ENCODE assay signal across 8 cellular contexts in genomic region chr6:13383280-13384163, GRCh38. TPM values are rescaled to one million over a fixed set of nuclear protein-coding genes. Genes with fewer than 3 reads are reported as not detected.
A peak's percentile ranks its signal among the peaks of the same experiment; 100 is the strongest.
DNase-seq lines count a peak whose midpoint lies in the region; ATAC-seq and TF ChIP-seq lines count a peak whose summit lies in the region.

No MANE protein-coding gene starts in this region.

- intact Hi-C loops in CD8-positive, alpha-beta T cell (cut with DNase I, micrococcal nuclease): loop anchor here in 1 of 2 experiments (5.0 kb wide), 1 partner anchor 46 kb away; no protein-coding TSS in a partner anchor

- no peak overlapping the region for H3K4me3 ChIP-seq in CD8-positive, alpha-beta T cell (ENCODE audit: low read depth, low read length)
- H3K4me3 ChIP-seq in neural progenitor cell (no peak overlapping the region), coronary artery (no peak overlapping the region)

- no peak overlapping the region for H3K4me2 ChIP-seq in neural progenitor cell

- H2AFZ ChIP-seq in neural progenitor cell (replicated peaks): no peak overlapping the region

- H3K36me3 ChIP-seq in CD8-positive, alpha-beta T cell (ENCODE audit: insufficient read depth, low read length): no peaks in the 10 kb centered on the region
- no peaks in the 10 kb centered on the region for H3K36me3 ChIP-seq in neural progenitor cell

- DNase-seq in CD8-positive, alpha-beta T cell: no peak
- DNase-seq in GM19240 (ENCODE audit: insufficient read length, low spot score) (peak; percentile 56), T-cell (peak in 12 of 34 experiments; percentile 8 to 43 (median 19)), immature natural killer cell (peak; percentile 72 to 74 (median 73)), neural progenitor cell (ENCODE audit: low spot score) (no peak), NCI-H446 (lab: John Stamatoyannopoulos, UW) (no peak), coronary artery (ENCODE audit: low spot score) (no peak)

- H3K4me1 Mint-ChIP-seq in CD8-positive, alpha-beta T cell (ENCODE audit: low read depth): peaks cover 17% of the 10 kb centered on the region
- peaks cover 0 to 20% (median 8%) of the 10 kb centered on the region in 3 donors for H3K4me1 Mint-ChIP-seq in T-cell
- peaks cover 95 to 100% of the 10 kb centered on the region in 2 donors for H3K4me1 Mint-ChIP-seq in immature natural killer cell
- peaks cover 23% of the 10 kb centered on the region for H3K4me1 Mint-ChIP-seq in neural progenitor cell

- peak; percentile 80 for ATAC-seq in CD8-positive, alpha-beta T cell
- ATAC-seq in HG03175 (IDR thresholded peaks at IDR 0.05; ENCODE audit: unreplicated experiment) (peak; percentile 90), T-cell (replicated peaks in 1 of 4) (peak in 3 of 4 experiments; percentile 35 to 84 (median 43))

- H3K36me3 Mint-ChIP-seq in CD8-positive, alpha-beta T cell: no peaks in the 10 kb centered on the region
- no peaks in the 10 kb centered on the region for H3K36me3 Mint-ChIP-seq in T-cell
- H3K36me3 Mint-ChIP-seq in immature natural killer cell: peaks cover 0 to 9% (median 4%) of the 10 kb centered on the region in 3 donors
- no peaks in the 10 kb centered on the region for H3K36me3 Mint-ChIP-seq in neural progenitor cell

- no peaks in the 10 kb centered on the region for H3K9me3 Mint-ChIP-seq in CD8-positive, alpha-beta T cell
- H3K9me3 Mint-ChIP-seq in T-cell: no peaks in the 10 kb centered on the region
- H3K9me3 Mint-ChIP-seq in immature natural killer cell: no peaks in the 10 kb centered on the region
- H3K9me3 Mint-ChIP-seq in neural progenitor cell: peaks cover 3% of the 10 kb centered on the region

- H3K9me3 ChIP-seq in CD8-positive, alpha-beta T cell (ENCODE audit: low read length): no peaks in the 10 kb centered on the region
- no peaks in the 10 kb centered on the region for H3K9me3 ChIP-seq in neural progenitor cell (ENCODE audit: low read depth)

- CTCF ChIA-PET in CD8-positive, alpha-beta T cell (lab: Charles Lee): no interaction called here
- CTCF ChIA-PET in T-cell (lab: Charles Lee): interaction anchor here (0.6 to 1.0 kb wide), 3 partner anchors 55 to 411 kb away, joined by 3 to 4 read pairs (median 3); partner anchors contain the start of gene TBC1D7 (in 1 of the 2)

- POLR2A ChIA-PET in CD8-positive, alpha-beta T cell (lab: Charles Lee): no interaction called here
- POLR2A ChIA-PET in T-cell (lab: Charles Lee): no interaction called here

- no peaks in the 10 kb centered on the region for H3K4me1 ChIP-seq in CD8-positive, alpha-beta T cell (ENCODE audit: insufficient read depth, low read length)
- peaks cover 4% of the 10 kb centered on the region for H3K4me1 ChIP-seq in neural progenitor cell

- H3K4me3 Mint-ChIP-seq in CD8-positive, alpha-beta T cell: no peak overlapping the region
- H3K4me3 Mint-ChIP-seq in T-cell: peak overlapping the region in 1 of 3 donors; percentile 21
- H3K4me3 Mint-ChIP-seq in immature natural killer cell: peak overlapping the region; percentile 55 to 77 (median 71)
- no peak overlapping the region for H3K4me3 Mint-ChIP-seq in neural progenitor cell

- H3K27ac Mint-ChIP-seq in CD8-positive, alpha-beta T cell: no peak overlapping the region
- H3K27ac Mint-ChIP-seq in T-cell (no peak overlapping the region), immature natural killer cell (peak overlapping the region; percentile 88 to 96 (median 94)), neural progenitor cell (no peak overlapping the region)

- no peaks in the 10 kb centered on the region for H3F3A ChIP-seq in neural progenitor cell (ENCODE audit: low read depth)

- H3K27ac ChIP-seq in CD8-positive, alpha-beta T cell (ENCODE audit: low read depth, low read length): no peak overlapping the region
- H3K27ac ChIP-seq in neural progenitor cell (no peak overlapping the region), coronary artery (peak overlapping the region in 1 of 2 donors; percentile 32)

- H3K27me3 ChIP-seq in CD8-positive, alpha-beta T cell (ENCODE audit: insufficient read depth, low read length): no peaks in the 10 kb centered on the region
- H3K27me3 ChIP-seq in neural progenitor cell: no peaks in the 10 kb centered on the region

- no peaks in the 10 kb centered on the region for H4K20me1 ChIP-seq in neural progenitor cell (ENCODE audit: low read depth)

- H3K79me2 ChIP-seq in neural progenitor cell (ENCODE audit: low read depth): no peaks in the 10 kb centered on the region

- TF ChIP-seq CTCF in CD8-positive, alpha-beta T cell (IDR thresholded peaks at IDR 0.05): no peak
- no peak for TF ChIP-seq CTCF in neural progenitor cell (IDR thresholded peaks at IDR 0.05)
- no peak for TF ChIP-seq CTCF in coronary artery (IDR thresholded peaks at IDR 0.05)

- H3K9ac ChIP-seq in neural progenitor cell: no peak overlapping the region

- H3K27me3 Mint-ChIP-seq in CD8-positive, alpha-beta T cell (ENCODE audit: low read depth): no peaks in the 10 kb centered on the region
- H3K27me3 Mint-ChIP-seq in T-cell (no peaks in the 10 kb centered on the region), immature natural killer cell (ENCODE audit: low read depth in 3 of 3) (peaks cover 0 to 7% (median 3%) of the 10 kb centered on the region in 3 donors), neural progenitor cell (ENCODE audit: insufficient read depth, low read depth) (no peaks in the 10 kb centered on the region)

RNA-seq across cellular contexts. Expression of gene TBC1D7, which starts 55.2 kb away (rescaled TPM):
- total RNA-seq in CD8-positive, alpha-beta T cell: 10 to 100 TPM; 13.7 to 16.0 TPM
- total RNA-seq in T-cell (10 to 100 TPM; 12.7 to 16.2 (median 14.6) TPM), neural progenitor cell (ENCODE audit: low replicate concordance) (52.8 and 54.9 TPM in 2 replicates)
- polyA plus RNA-seq in immature natural killer cell: 10 to 100 TPM; 19.0 to 40.3 (median 23.5) TPM

Comparison
In these comparisons a context has a peak if more than half of its experiments do, and no peak if none do; other contexts are left out.
1. DNase-seq: peak in GM19240 (single experiment) and immature natural killer cell (3 of 3); none in CD8-positive, alpha-beta T cell (0 of 7), neural progenitor cell (single experiment), NCI-H446 (0 of 2) and coronary artery (single experiment).
2. H3K27ac Mint-ChIP-seq: peak in immature natural killer cell (6 of 6); none in CD8-positive, alpha-beta T cell (single experiment), T-cell (0 of 2) and neural progenitor cell (single experiment).
3. H3K4me3 Mint-ChIP-seq: peak in immature natural killer cell (5 of 5); none in CD8-positive, alpha-beta T cell (single experiment) and neural progenitor cell (single experiment).
4. Peak in every context shown above with its lines, with median percentiles within 50 percentile points of each other: ATAC-seq.